In genomic region chr17:40345161-40346034, GRCh38 we compare ENCODE assay signal across 8 cellular contexts. TPM values are rescaled to one million over a fixed set of nuclear protein-coding genes. Genes with fewer than 3 reads are reported as not detected.
A peak's percentile ranks its signal among the peaks of the same experiment; 100 is the strongest.
DNase-seq lines count a peak whose midpoint lies in the region; ATAC-seq and TF ChIP-seq lines count a peak whose summit lies in the region.

No MANE protein-coding gene starts in this region.

- no TSS peak for BruUV-seq in IMR-90 (replicated peaks; lab: Mats Ljungman, UMichigan)

- intact Hi-C loops in CD14-positive monocyte (cut with micrococcal nuclease): no loop called here
- intact Hi-C loops in IMR-90 (cut with micrococcal nuclease): no loop called here

- H4K91ac ChIP-seq in IMR-90 (ENCODE audit: insufficient read depth, low read depth, low read length): peak overlapping the region; percentile 86

- peaks cover 21% of the 10 kb centered on the region for H3K36me3 ChIP-seq in IMR-90 (ENCODE audit: control insufficient read depth, insufficient read depth, low read length)

- TF ChIP-seq CTCF in CD14-positive monocyte (IDR thresholded peaks at IDR 0.05) (no peak), IMR-90 (conservative IDR thresholded peaks at IDR 0.05; ENCODE audit: low read depth, low read length) (no peak), fibroblast of the aortic adventitia (IDR thresholded peaks at IDR 0.05; ENCODE audit: insufficient read depth, low read length) (no peak), nephron (IDR thresholded peaks at IDR 0.05; ENCODE audit: unreplicated experiment in 3 of 3) (no peak)

- dilution Hi-C loops in IMR-90 (cut with HindIII; ENCODE audit: low sequenced_read_pairs, unreplicated experiment): no loop called here

- peak overlapping the region; percentile 40 for H3K18ac ChIP-seq in IMR-90 (ENCODE audit: low read depth, low read length)

- no peak for TF ChIP-seq RAD21 in IMR-90 (IDR thresholded peaks at IDR 0.05; ENCODE audit: low read length)

- peaks cover 23% of the 10 kb centered on the region for H3K9me1 ChIP-seq in IMR-90 (ENCODE audit: insufficient read depth, low read length)

- H2BK20ac ChIP-seq in IMR-90 (ENCODE audit: low read depth, low read length): peak overlapping the region; percentile 8; the same call in 1 of the 2 replicates

- peak overlapping the region in 5 of 7 donors; percentile 42 to 97 (median 83) for H3K27ac Mint-ChIP-seq in CD14-positive monocyte
- peak overlapping the region; percentile 86 to 99 (median 90) for H3K27ac Mint-ChIP-seq in nephron

- H3K23ac ChIP-seq in IMR-90 (ENCODE audit: low read depth, low read length): peak overlapping the region; percentile 10; the same call in 1 of the 2 replicates

- peak overlapping the region; percentile 77 for H3K9ac ChIP-seq in IMR-90 (ENCODE audit: low read depth, low read length)

- H3K27me3 Mint-ChIP-seq in CD14-positive monocyte (ENCODE audit: low read depth in 3 of 3) (peaks cover 2 to 6% (median 4%) of the 10 kb centered on the region in 3 donors), nephron (ENCODE audit: low read depth) (no peaks in the 10 kb centered on the region)
- no peaks in the 10 kb centered on the region for H3K27me3 Mint-ChIP-seq in activated T-cell treated with anti-CD3 and anti-CD28 coated beads, Interleukin-2, amount 50 U/mL, for 4 hours (ENCODE audit: low read depth)

- H4K8ac ChIP-seq in IMR-90 (ENCODE audit: low read depth in 2 of 2, low read length in 2 of 2): peak overlapping the region; percentile 13 to 48; a peak in 2 of 4 replicates

- peak overlapping the region; percentile 91 for H2AK5ac ChIP-seq in IMR-90 (ENCODE audit: low read depth, low read length)

- peaks cover 0 to 2% (median 0%) of the 10 kb centered on the region in 7 donors for H3K9me3 Mint-ChIP-seq in CD14-positive monocyte
- H3K9me3 Mint-ChIP-seq in activated T-cell treated with anti-CD3 and anti-CD28 coated beads, Interleukin-2, amount 50 U/mL, for 4 hours: no peaks in the 10 kb centered on the region
- H3K9me3 Mint-ChIP-seq in nephron: no peaks in the 10 kb centered on the region

- H3K4me1 ChIP-seq in IMR-90 (ENCODE audit: control insufficient read depth, insufficient read depth, low read length): peaks cover 61% of the 10 kb centered on the region

- H3K56ac ChIP-seq in IMR-90 (ENCODE audit: extremely low read depth, insufficient read depth, low read length): peak overlapping the region; percentile 68; the same call in 1 of the 2 replicates

- H3K4me2 ChIP-seq in IMR-90 (ENCODE audit: low read depth, low read length): peak overlapping the region; percentile 83

- CTCF ChIA-PET in IMR-90 (lab: Yijun Ruan, JAX): interaction anchor here (1.8 kb wide), 1 partner anchor 28 kb away, joined by 6 read pairs; no protein-coding TSS in a partner anchor

- peak overlapping the region; percentile 49 for H2BK15ac ChIP-seq in IMR-90 (ENCODE audit: low read depth, low read length)

- H3K4me3 Mint-ChIP-seq in CD14-positive monocyte (peak overlapping the region; percentile 95 to 99), nephron (peak overlapping the region; percentile 95 to 98 (median 97))
- peak overlapping the region; percentile 65 for H3K4me3 Mint-ChIP-seq in activated T-cell treated with anti-CD3 and anti-CD28 coated beads, Interleukin-2, amount 50 U/mL, for 4 hours

- peak overlapping the region; percentile 96 for H3K4ac ChIP-seq in IMR-90 (ENCODE audit: low read depth, low read length)

- 0% methylated on average over 7 of the region's 45 CpGs; no CpG with 5 or more reads in 1 of the 2 experiments for WGBS in IMR-90 (ENCODE audit: extremely low coverage in 2 of 2, insufficient read length in 1 of 2), 2 experiments

- peaks cover 63% of the 10 kb centered on the region for H4K20me1 ChIP-seq in IMR-90 (ENCODE audit: insufficient read depth, low read length)

- H4K5ac ChIP-seq in IMR-90 (ENCODE audit: low read depth, low read length): peak overlapping the region; percentile 3

- peak overlapping the region; percentile 85 for H2BK5ac ChIP-seq in IMR-90 (ENCODE audit: low read depth, low read length, poor library complexity, severe bottlenecking)

- H3K79me1 ChIP-seq in IMR-90 (ENCODE audit: low read depth in 1 of 2, low read length in 2 of 2): peaks cover 58 to 94% of the 10 kb centered on the region in 2 experiments

- in situ Hi-C loops in IMR-90 (cut with MboI; ENCODE audit: low sequenced_read_pairs): no loop called here

- H3K4me3 ChIP-seq in IMR-90 (ENCODE audit: insufficient read depth, low read depth, low read length): peak overlapping the region; percentile 82
- H3K4me3 ChIP-seq in fibroblast of the aortic adventitia (ENCODE audit: low read depth, low read length): peak overlapping the region; percentile 85

- POLR2A ChIA-PET in IMR-90 (lab: Charles Lee; ENCODE audit: unreplicated experiment): no interaction called here

- H3K36me3 Mint-ChIP-seq in CD14-positive monocyte (peaks cover 52 to 69% of the 10 kb centered on the region in 2 donors), nephron (ENCODE audit: low read depth) (peaks cover 16% of the 10 kb centered on the region)
- H3K36me3 Mint-ChIP-seq in activated T-cell treated with anti-CD3 and anti-CD28 coated beads, Interleukin-2, amount 50 U/mL, for 4 hours (ENCODE audit: insufficient read depth): peaks cover 13% of the 10 kb centered on the region

- peak; percentile 21 for ATAC-seq in IMR-90 (ENCODE audit: low read depth)
- ATAC-seq in activated T-cell treated with anti-CD3 and anti-CD28 coated beads, Interleukin-2, amount 50 U/mL, for 4 hours: peak; percentile 12 to 14
- no peak for ATAC-seq in HG03378 (IDR thresholded peaks at IDR 0.05; ENCODE audit: unreplicated experiment)

- peak overlapping the region; percentile 87 for H3K27ac ChIP-seq in IMR-90 (ENCODE audit: insufficient read depth, low read length)

- H3K14ac ChIP-seq in IMR-90 (replicated peaks; ENCODE audit: low read depth, low read length): peak overlapping the region; percentile 57

- TF ChIP-seq POLR2A in IMR-90 (IDR thresholded peaks at IDR 0.05; ENCODE audit: low read depth, low read length): peak; percentile 63; the same call in 1 of the 2 replicates

- H3K4me1 Mint-ChIP-seq in CD14-positive monocyte (peaks cover 67% of the 10 kb centered on the region), nephron (peaks cover 63% of the 10 kb centered on the region)
- peaks cover 72% of the 10 kb centered on the region for H3K4me1 Mint-ChIP-seq in activated T-cell treated with anti-CD3 and anti-CD28 coated beads, Interleukin-2, amount 50 U/mL, for 4 hours (ENCODE audit: low read depth)

- peak overlapping the region; percentile 89 for H2BK120ac ChIP-seq in IMR-90 (ENCODE audit: low read depth, low read length)

- peak overlapping the region; percentile 84 for H2AFZ ChIP-seq in IMR-90 (replicated peaks; ENCODE audit: low read length, poor library complexity)

- H3K27me3 ChIP-seq in IMR-90 (ENCODE audit: control insufficient read depth, insufficient read depth, low read length): no peaks in the 10 kb centered on the region

- peak overlapping the region; percentile 92 for H2AK9ac ChIP-seq in IMR-90 (replicated peaks; ENCODE audit: low read depth, low read length, poor library complexity)

- no peak for DNase-seq in CD14-positive monocyte (ENCODE audit: low spot score)
- DNase-seq in IMR-90: peak; percentile 51
- no peak for DNase-seq in activated T-cell treated with anti-CD3 and anti-CD28 coated beads, Interleukin-2, amount 50 U/mL, for 4 hours
- DNase-seq in fibroblast of the aortic adventitia (ENCODE audit: low read depth): peak; percentile 81
- no peak for DNase-seq in occipital lobe (lab: John Stamatoyannopoulos, UW)
- DNase-seq in NCI-H1048 (lab: John Stamatoyannopoulos, UW): no peak

- H3K9me3 ChIP-seq in IMR-90 (ENCODE audit: control insufficient read depth, insufficient read depth, low read length): no peaks in the 10 kb centered on the region

TF ChIP-seq in IMR-90, 13 proteins besides CTCF, POLR2A, EP300 and RAD21 (continues in another document):
- no peak for TF ChIP-seq CEBPB (IDR thresholded peaks at IDR 0.05; ENCODE audit: low read depth, low read length)
- TF ChIP-seq MAZ (IDR thresholded peaks at IDR 0.05; ENCODE audit: borderline replicate concordance, low read depth, low read length): peak; percentile 82; the same call in 1 of the 2 replicates
- TF ChIP-seq USF2 (IDR thresholded peaks at IDR 0.05; ENCODE audit: low read depth, low read length): no peak

RNA-seq across cellular contexts. Expression of gene GJD3, which starts 19.1 kb away (rescaled TPM):
- not detected for polyA plus RNA-seq in CD14-positive monocyte
- not detected in 2 replicates for total RNA-seq in IMR-90 (2012; rRNA removed)
- 0.10 and 0.39 TPM in 2 replicates for polyA plus RNA-seq in IMR-90 (2012; rRNA removed)
- 0.11 and 1.0 TPM in 2 replicates for polyA plus RNA-seq in IMR-90 (2012; cell fraction: cytosol; rRNA removed)
- polyA plus RNA-seq in IMR-90 (2012; cell fraction: nucleus; rRNA removed; ENCODE audit: low replicate concordance): 0.80 and 0.91 TPM in 2 replicates
- total RNA-seq in activated T-cell treated with anti-CD3 and anti-CD28 coated beads, Interleukin-2, amount 50 U/mL, for 4 hours: not detected
- total RNA-seq in fibroblast of the aortic adventitia (ENCODE audit: low replicate concordance): 5.9 TPM in 1 of 2 replicates, not detected in the other
- total RNA-seq in occipital lobe: 0.31 TPM

RNA-seq across cellular contexts. Expression of gene RARA, which starts 36.4 kb away (rescaled TPM):
- 10 to 100 TPM; 14.9 to 29.4 TPM for polyA plus RNA-seq in CD14-positive monocyte
- 7.2 and 9.0 TPM in 2 replicates for total RNA-seq in IMR-90 (2012; rRNA removed)
- 12.7 and 13.6 TPM in 2 replicates for polyA plus RNA-seq in IMR-90 (2012; rRNA removed)
- polyA plus RNA-seq in IMR-90 (2012; cell fraction: cytosol; rRNA removed): 11.3 and 18.9 TPM in 2 replicates
- 11.5 and 14.7 TPM in 2 replicates for polyA plus RNA-seq in IMR-90 (2012; cell fraction: nucleus; rRNA removed; ENCODE audit: low replicate concordance)
- total RNA-seq in activated T-cell treated with anti-CD3 and anti-CD28 coated beads, Interleukin-2, amount 50 U/mL, for 4 hours: 10 to 100 TPM; 46.5 to 61.9 (median 48.7) TPM
- total RNA-seq in fibroblast of the aortic adventitia (ENCODE audit: low replicate concordance): 16.0 and 25.2 TPM in 2 replicates
- total RNA-seq in occipital lobe: 7.2 TPM

RNA-seq across cellular contexts. Expression of gene CDC6, which starts 57.7 kb away (rescaled TPM):
- polyA plus RNA-seq in CD14-positive monocyte (under 1 TPM in 1 of 2 donors, not detected in 1; 0.11 TPM), IMR-90 (2012; rRNA removed) (13.8 and 15.3 TPM in 2 replicates)
- total RNA-seq in IMR-90 (2012; rRNA removed) (25.6 and 27.8 TPM in 2 replicates), fibroblast of the aortic adventitia (ENCODE audit: low replicate concordance) (2.9 and 40.4 TPM in 2 replicates), occipital lobe (1.6 TPM)
- 4.2 and 16.4 TPM in 2 replicates for polyA plus RNA-seq in IMR-90 (2012; cell fraction: cytosol; rRNA removed)
- 3.9 and 9.1 TPM in 2 replicates for polyA plus RNA-seq in IMR-90 (2012; cell fraction: nucleus; rRNA removed; ENCODE audit: low replicate concordance)
- 10 to 100 TPM; 67.3 to 94.0 (median 83.6) TPM for total RNA-seq in activated T-cell treated with anti-CD3 and anti-CD28 coated beads, Interleukin-2, amount 50 U/mL, for 4 hours

Comparison
In these comparisons a context has a peak if more than half of its experiments do, and no peak if none do; other contexts are left out.
1. DNase-seq: peak in IMR-90 (single experiment) and fibroblast of the aortic adventitia (single experiment); none in CD14-positive monocyte (single experiment), activated T-cell treated with anti-CD3 and anti-CD28 coated beads, Interleukin-2, amount 50 U/mL, for 4 hours (single experiment), occipital lobe (single experiment) and NCI-H1048 (single experiment).
2. Peak in every context shown above with its lines, with median percentiles within 50 percentile points of each other: H3K4me3 Mint-ChIP-seq.